8 cellular contexts compared by ENCODE assay signal in genomic region chr7:85185355-85186082, GRCh38. TPM values are rescaled to one million over a fixed set of nuclear protein-coding genes. Genes with fewer than 3 reads are reported as not detected.
DNase-seq lines count a peak whose midpoint lies in the region; ATAC-seq, FAIRE-seq and TF ChIP-seq lines count a peak whose summit lies in the region.

No MANE protein-coding gene starts in this region.

- peak; percentile 36 to 44 for ATAC-seq in stimulated activated naive B cell treated with anti-CD40 and anti-IgM and Interleukin-4, amounts not matched to agents 10 μg/mL and 1 μg/mL and 100 μg/mL, for 72 hours (replicated peaks)
- ATAC-seq in GM21390 (IDR thresholded peaks at IDR 0.05; ENCODE audit: unreplicated experiment), result no peak

- H3K9me3 Mint-ChIP-seq in stimulated activated naive B cell treated with anti-CD40 and anti-IgM and Interleukin-4, amounts not matched to agents 10 μg/mL and 1 μg/mL and 100 μg/mL, for 72 hours, result peaks cover 0 to 3% of the 10 kb centered on the region in 2 donors

- peak overlapping the region; percentile 15 to 66 for H3K9ac ChIP-seq in kidney (ENCODE audit: low read length in 2 of 2)

- H3K27me3 Mint-ChIP-seq in stimulated activated naive B cell treated with anti-CD40 and anti-IgM and Interleukin-4, amounts not matched to agents 10 μg/mL and 1 μg/mL and 100 μg/mL, for 72 hours, result peaks cover 44 to 49% of the 10 kb centered on the region in 2 donors

- H3K4me3 ChIP-seq in kidney (ENCODE audit: low read length in 2 of 2), result peak overlapping the region; percentile 74 to 81

- H3K27ac Mint-ChIP-seq in stimulated activated naive B cell treated with anti-CD40 and anti-IgM and Interleukin-4, amounts not matched to agents 10 μg/mL and 1 μg/mL and 100 μg/mL, for 72 hours, result peak overlapping the region; percentile 32

- H3K27ac ChIP-seq in caudate nucleus (ENCODE audit: low read depth, low read length), result peak overlapping the region; percentile 31
- peak overlapping the region; percentile 30 to 52 for H3K27ac ChIP-seq in kidney (ENCODE audit: low read depth in 2 of 2, low read length in 2 of 2)

- TF ChIP-seq CTCF in kidney (IDR thresholded peaks at IDR 0.05; ENCODE audit: borderline replicate concordance, extremely low read depth, insufficient read depth), result no peak

- DNase-seq in DMS79 treated with DMSO at 0.1 percent for 48 hours (lab: John Stamatoyannopoulos, UW) (peak; percentile 80), NCI-H1092 treated with DMSO at 0.1 percent for 48 hours (lab: John Stamatoyannopoulos, UW) (peak; percentile 23), caudate nucleus (lab: John Stamatoyannopoulos, UW) (peak in 47 of 61 donors; percentile 2 to 50 (median 26)), kidney (peak; percentile 79), NCI-H187 treated with DMSO at 0.1 percent for 48 hours (lab: John Stamatoyannopoulos, UW) (no peak)
- DNase-seq in stimulated activated naive B cell treated with anti-CD40 and anti-IgM and Interleukin-4, amounts not matched to agents 10 μg/mL and 1 μg/mL and 100 μg/mL, for 72 hours, result no peak
- no peak for DNase-seq in stimulated activated CD4-positive, alpha-beta T cell treated with anti-CD3 and anti-CD28 coated beads, Interleukin-2, amount 100 ng/mL, for 48 hours

- peaks cover 0 to 13% of the 10 kb centered on the region in 2 donors for H3K4me1 ChIP-seq in kidney (ENCODE audit: control insufficient read depth in 1 of 2, insufficient read depth in 1 of 2, low read depth in 1 of 2, low read length in 2 of 2)

- peak overlapping the region; percentile 88 to 95 for H3K4me3 Mint-ChIP-seq in stimulated activated naive B cell treated with anti-CD40 and anti-IgM and Interleukin-4, amounts not matched to agents 10 μg/mL and 1 μg/mL and 100 μg/mL, for 72 hours

- intact Hi-C loops in kidney (cut with DNase I), result no loop called here

- H3K36me3 Mint-ChIP-seq in stimulated activated naive B cell treated with anti-CD40 and anti-IgM and Interleukin-4, amounts not matched to agents 10 μg/mL and 1 μg/mL and 100 μg/mL, for 72 hours, result no peaks in the 10 kb centered on the region

- H3K4me1 Mint-ChIP-seq in stimulated activated naive B cell treated with anti-CD40 and anti-IgM and Interleukin-4, amounts not matched to agents 10 μg/mL and 1 μg/mL and 100 μg/mL, for 72 hours, result peaks cover 22 to 29% of the 10 kb centered on the region in 2 donors

- H3K9me3 ChIP-seq in kidney (ENCODE audit: control insufficient read depth in 1 of 2, low read length in 2 of 2), result no peaks in the 10 kb centered on the region

- no peak for FAIRE-seq in kidney (lab: Jason Lieb, UNC)

- no peaks in the 10 kb centered on the region for H3K36me3 ChIP-seq in kidney (ENCODE audit: control insufficient read depth in 1 of 2, insufficient read depth in 2 of 2, low read length in 2 of 2)

RNA-seq across cellular contexts. Expression of gene SEMA3D, which starts 1.3 kb away (rescaled TPM):
- total RNA-seq in kidney, result 17.5 TPM
- 0.82 TPM for polyA plus RNA-seq in kidney (ENCODE audit: insufficient read depth, low read depth, low replicate concordance)

Comparison
In these comparisons a context has a peak if more than half of its experiments do, and no peak if none do; other contexts are left out.
1. DNase-seq: peak in DMS79 treated with DMSO at 0.1 percent for 48 hours (single experiment), NCI-H1092 treated with DMSO at 0.1 percent for 48 hours (single experiment), caudate nucleus (47 of 61) and kidney (single experiment); none in stimulated activated naive B cell treated with anti-CD40 and anti-IgM and Interleukin-4, amounts not matched to agents 10 μg/mL and 1 μg/mL and 100 μg/mL, for 72 hours (single experiment), stimulated activated CD4-positive, alpha-beta T cell treated with anti-CD3 and anti-CD28 coated beads, Interleukin-2, amount 100 ng/mL, for 48 hours (0 of 2) and NCI-H187 treated with DMSO at 0.1 percent for 48 hours (single experiment).